23 cellular contexts compared by ENCODE assay signal in genomic region chr1:67239738-67240137, GRCh38.
DNase-seq lines count a peak whose midpoint lies in the region; ATAC-seq and TF ChIP-seq lines count a peak whose summit lies in the region.
"Had no signal": no experiment of that assay in that cellular context is flagged by ENCODE, and none has a peak within 500 bp of the region (broad histone marks: within the 10 kb centered on the region; RNA-seq: fewer than 3 reads in every experiment).

No MANE protein-coding gene starts in this region.

- DNase-seq in activated naive CD4-positive, alpha-beta T cell treated with anti-CD3 and anti-CD28 coated beads, Interleukin-2, amount 50 U/mL, for 72 hours (ENCODE audit: low spot score in 2 of 2): no peak
- DNase-seq in activated naive CD4-positive, alpha-beta T cell (lab: John Stamatoyannopoulos, UW): no peak
- DNase-seq in NCI-H526 treated with DMSO at 0.1 percent for 48 hours (lab: John Stamatoyannopoulos, UW): peak; percentile 28
- DNase-seq in activated naive CD8-positive, alpha-beta T cell treated with anti-CD3 and anti-CD28 coated beads, Interleukin-2, amount 50 U/mL, for 24 hours: no peak
- no peak for DNase-seq in adrenal gland
- no peak for DNase-seq in breast epithelium (ENCODE audit: low spot score in 2 of 2)
- DNase-seq: AML-193; CD4-positive, alpha-beta T cell; MV-4-11; NCI-H1105; NCI-H1436 treated with DMSO at 0.1 percent for 48 hours; NCI-H187 treated with DMSO at 0.1 percent for 48 hours; NCI-H2171 treated with DMSO at 0.1 percent for 48 hours; NCI-H345; NCI-H510A treated with DMSO at 0.1 percent for 48 hours; NCI-H774; NK-92 treated with Interleukin-12 subunit alpha and Interleukin-12 subunit beta, amount 100 ng/mL, for 24 hours; PC-3; SK-N-SH had no signal

- TF ChIP-seq CTCF in adrenal gland (IDR thresholded peaks at IDR 0.05) (no peak), breast epithelium (IDR thresholded peaks at IDR 0.05) (no peak)

- peak; percentile 40 to 52 for ATAC-seq in activated naive CD4-positive, alpha-beta T cell treated with anti-CD3 and anti-CD28 coated beads, Interleukin-2, amount 50 U/mL, for 72 hours
- peak; percentile 81 for ATAC-seq in activated naive CD8-positive, alpha-beta T cell treated with anti-CD3 and anti-CD28 coated beads, Interleukin-2, amount 50 U/mL, for 24 hours
- no peak for ATAC-seq in HG03045 (IDR thresholded peaks at IDR 0.05; ENCODE audit: unreplicated experiment)
- ATAC-seq: A549, K562, PC-3 had no signal

- 44 to 92% (median 65%) methylated on average over 2 of the region's 2 CpGs for WGBS in adrenal gland, 4 donors

- H3K36me3 ChIP-seq in adrenal gland (replicated peaks in 1 of 2) (no peaks in the 10 kb centered on the region), breast epithelium (no peaks in the 10 kb centered on the region)
- H3K36me3 ChIP-seq: BLaER1 treated with 17β-estradiol and CSF1 and Interleukin-3, amounts not matched to agents 10 nM and 100 nM had no signal

- H3K27me3 Mint-ChIP-seq in activated naive CD8-positive, alpha-beta T cell treated with anti-CD3 and anti-CD28 coated beads, Interleukin-2, amount 50 U/mL, for 24 hours: no peaks in the 10 kb centered on the region
- H3K27me3 Mint-ChIP-seq: CD4-positive, alpha-beta T cell had no signal

- H3K27ac Mint-ChIP-seq in activated naive CD4-positive, alpha-beta T cell treated with anti-CD3 and anti-CD28 coated beads, Interleukin-2, amount 50 U/mL, for 72 hours: no peak overlapping the region
- H3K27ac Mint-ChIP-seq in activated naive CD8-positive, alpha-beta T cell treated with anti-CD3 and anti-CD28 coated beads, Interleukin-2, amount 50 U/mL, for 24 hours: peak overlapping the region; percentile 70
- H3K27ac Mint-ChIP-seq: CD4-positive, alpha-beta T cell had no signal

- no peak overlapping the region for H3K4me3 ChIP-seq in adrenal gland
- no peak overlapping the region for H3K4me3 ChIP-seq in breast epithelium
- H3K4me3 ChIP-seq: A549; BLaER1 treated with 17β-estradiol and CSF1 and Interleukin-3, amounts not matched to agents 10 nM and 100 nM; K562 had no signal

- H3K4me1 Mint-ChIP-seq in activated naive CD8-positive, alpha-beta T cell treated with anti-CD3 and anti-CD28 coated beads, Interleukin-2, amount 50 U/mL, for 24 hours: peaks cover 42% of the 10 kb centered on the region

- peaks cover 7 to 86% of the 10 kb centered on the region in 2 donors for H3K36me3 Mint-ChIP-seq in activated naive CD4-positive, alpha-beta T cell treated with anti-CD3 and anti-CD28 coated beads, Interleukin-2, amount 50 U/mL, for 72 hours
- peaks cover 5% of the 10 kb centered on the region for H3K36me3 Mint-ChIP-seq in activated naive CD8-positive, alpha-beta T cell treated with anti-CD3 and anti-CD28 coated beads, Interleukin-2, amount 50 U/mL, for 24 hours (ENCODE audit: low read depth)

- H3K9me3 Mint-ChIP-seq in activated naive CD4-positive, alpha-beta T cell treated with anti-CD3 and anti-CD28 coated beads, Interleukin-2, amount 50 U/mL, for 72 hours: peaks cover 3 to 32% of the 10 kb centered on the region in 2 donors
- H3K9me3 Mint-ChIP-seq in activated naive CD8-positive, alpha-beta T cell treated with anti-CD3 and anti-CD28 coated beads, Interleukin-2, amount 50 U/mL, for 24 hours: peaks cover 8% of the 10 kb centered on the region
- H3K9me3 Mint-ChIP-seq: CD4-positive, alpha-beta T cell had no signal

- intact Hi-C loops in adrenal gland (cut with DNase I): no loop called here
- intact Hi-C loops in breast epithelium (cut with DNase I; ENCODE audit: low total_unique reads): no loop called here

- peak overlapping the region; percentile 21 for H3K4me3 Mint-ChIP-seq in activated naive CD8-positive, alpha-beta T cell treated with anti-CD3 and anti-CD28 coated beads, Interleukin-2, amount 50 U/mL, for 24 hours
- H3K4me3 Mint-ChIP-seq: CD4-positive, alpha-beta T cell had no signal

- H3K4me1 ChIP-seq in adrenal gland (replicated peaks in 1 of 2) (no peaks in the 10 kb centered on the region), breast epithelium (no peaks in the 10 kb centered on the region)
- H3K4me1 ChIP-seq: A549; BLaER1 treated with 17β-estradiol and CSF1 and Interleukin-3, amounts not matched to agents 10 nM and 100 nM had no signal

- H3K27ac ChIP-seq in adrenal gland (no peak overlapping the region), breast epithelium (no peak overlapping the region)
- H3K27ac ChIP-seq: A549; BLaER1 treated with 17β-estradiol and CSF1 and Interleukin-3, amounts not matched to agents 10 nM and 100 nM had no signal

- H3K27me3 ChIP-seq in adrenal gland (no peaks in the 10 kb centered on the region), breast epithelium (no peaks in the 10 kb centered on the region)
- H3K27me3 ChIP-seq: BLaER1 treated with 17β-estradiol and CSF1 and Interleukin-3, amounts not matched to agents 10 nM and 100 nM had no signal

- H3K9me3 ChIP-seq in adrenal gland (replicated peaks in 1 of 3): no peaks in the 10 kb centered on the region
- H3K9me3 ChIP-seq in breast epithelium: no peaks in the 10 kb centered on the region
- H3K9me3 ChIP-seq: A549, SK-N-SH had no signal

- TF ChIP-seq POLR2A in adrenal gland (IDR thresholded peaks at IDR 0.05) (no peak), breast epithelium (IDR thresholded peaks at IDR 0.05) (no peak)
